In the genomic region with DNA sequence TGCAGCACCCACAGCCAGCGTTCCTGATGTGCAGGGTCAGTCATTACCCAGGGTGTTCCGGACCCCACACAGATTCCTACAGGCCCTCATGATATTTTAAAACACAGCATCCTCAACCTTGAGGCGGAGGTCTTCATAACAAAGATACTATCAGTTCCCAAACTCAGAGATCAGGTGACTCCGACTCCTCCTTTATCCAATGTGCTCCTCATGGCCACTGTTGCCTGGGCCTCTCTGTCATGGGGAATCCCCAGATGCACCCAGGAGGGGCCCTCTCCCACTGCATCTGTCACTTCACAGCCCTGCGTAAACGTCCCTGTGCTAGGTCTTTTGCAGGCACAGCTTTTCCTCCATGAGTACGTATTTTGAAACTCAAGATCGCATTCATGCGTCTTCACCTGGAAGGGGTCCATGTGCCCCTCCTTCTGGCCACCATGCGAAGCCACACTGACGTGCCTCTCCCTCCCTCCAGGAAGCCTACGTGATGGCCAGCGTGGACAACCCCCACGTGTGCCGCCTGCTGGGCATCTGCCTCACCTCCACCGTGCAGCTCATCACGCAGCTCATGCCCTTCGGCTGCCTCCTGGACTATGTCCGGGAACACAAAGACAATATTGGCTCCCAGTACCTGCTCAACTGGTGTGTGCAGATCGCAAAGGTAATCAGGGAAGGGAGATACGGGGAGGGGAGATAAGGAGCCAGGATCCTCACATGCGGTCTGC, we compare ENCODE assay signal across 1 cellular context.
A peak's percentile ranks its signal among the peaks of the same experiment; 100 is the strongest.
TF ChIP-seq lines count a peak whose summit lies in the region.

No MANE protein-coding gene starts in this region.

TF ChIP-seq in HepG2, 621 proteins besides CTCF, POLR2A, EP300 and RAD21 (continued from another document and continues in another):
- TF ChIP-seq, protein P1, sequence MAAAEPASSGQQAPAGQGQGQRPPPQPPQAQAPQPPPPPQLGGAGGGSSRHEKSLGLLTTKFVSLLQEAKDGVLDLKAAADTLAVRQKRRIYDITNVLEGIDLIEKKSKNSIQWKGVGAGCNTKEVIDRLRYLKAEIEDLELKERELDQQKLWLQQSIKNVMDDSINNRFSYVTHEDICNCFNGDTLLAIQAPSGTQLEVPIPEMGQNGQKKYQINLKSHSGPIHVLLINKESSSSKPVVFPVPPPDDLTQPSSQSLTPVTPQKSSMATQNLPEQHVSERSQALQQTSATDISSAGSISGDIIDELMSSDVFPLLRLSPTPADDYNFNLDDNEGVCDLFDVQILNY (CRISPR knock-in tag; conservative IDR thresholded peaks at IDR 0.05) = 0 out of 2 replicates have a peak, but pooled peaks have one; percentile 18
- TF ChIP-seq ZNF333 (CRISPR knock-in tag; IDR thresholded peaks at IDR 0.05; ENCODE audit: borderline replicate concordance) = no peak
- peak; percentile 25; the same call in 1 of the 2 replicates for TF ChIP-seq STAG1 (CRISPR knock-in tag; IDR thresholded peaks at IDR 0.05)
- no peak for TF ChIP-seq CEBPB (IDR thresholded peaks at IDR 0.05; ENCODE audit: borderline replicate concordance, low read depth, low read length)
- no peak for TF ChIP-seq RXRB (CRISPR knock-in tag; IDR thresholded peaks at IDR 0.05; ENCODE audit: borderline replicate concordance)
- TF ChIP-seq ZNF850 (CRISPR knock-in tag; conservative IDR thresholded peaks at IDR 0.05) = no peak
- TF ChIP-seq ZSCAN9 (CRISPR knock-in tag; IDR thresholded peaks at IDR 0.05; ENCODE audit: borderline replicate concordance) = peak; percentile 46; the same call in 1 of the 2 replicates
- no peak for TF ChIP-seq ZNF264 (CRISPR knock-in tag; IDR thresholded peaks at IDR 0.05)
- TF ChIP-seq ZBTB7B (CRISPR knock-in tag; IDR thresholded peaks at IDR 0.05) = 0 out of 2 replicates have a peak, but pooled peaks have one; percentile 26
- TF ChIP-seq MBD4 (IDR thresholded peaks at IDR 0.05; ENCODE audit: borderline replicate concordance, low read length) = no peak
- TF ChIP-seq, protein P2, sequence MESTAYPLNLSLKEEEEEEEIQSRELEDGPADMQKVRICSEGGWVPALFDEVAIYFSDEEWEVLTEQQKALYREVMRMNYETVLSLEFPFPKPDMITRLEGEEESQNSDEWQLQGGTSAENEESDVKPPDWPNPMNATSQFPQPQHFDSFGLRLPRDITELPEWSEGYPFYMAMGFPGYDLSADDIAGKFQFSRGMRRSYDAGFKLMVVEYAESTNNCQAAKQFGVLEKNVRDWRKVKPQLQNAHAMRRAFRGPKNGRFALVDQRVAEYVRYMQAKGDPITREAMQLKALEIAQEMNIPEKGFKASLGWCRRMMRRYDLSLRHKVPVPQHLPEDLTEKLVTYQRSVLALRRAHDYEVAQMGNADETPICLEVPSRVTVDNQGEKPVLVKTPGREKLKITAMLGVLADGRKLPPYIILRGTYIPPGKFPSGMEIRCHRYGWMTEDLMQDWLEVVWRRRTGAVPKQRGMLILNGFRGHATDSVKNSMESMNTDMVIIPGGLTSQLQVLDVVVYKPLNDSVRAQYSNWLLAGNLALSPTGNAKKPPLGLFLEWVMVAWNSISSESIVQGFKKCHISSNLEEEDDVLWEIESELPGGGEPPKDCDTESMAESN (CRISPR knock-in tag; conservative IDR thresholded peaks at IDR 0.05) = no peak
- TF ChIP-seq, protein P3, sequence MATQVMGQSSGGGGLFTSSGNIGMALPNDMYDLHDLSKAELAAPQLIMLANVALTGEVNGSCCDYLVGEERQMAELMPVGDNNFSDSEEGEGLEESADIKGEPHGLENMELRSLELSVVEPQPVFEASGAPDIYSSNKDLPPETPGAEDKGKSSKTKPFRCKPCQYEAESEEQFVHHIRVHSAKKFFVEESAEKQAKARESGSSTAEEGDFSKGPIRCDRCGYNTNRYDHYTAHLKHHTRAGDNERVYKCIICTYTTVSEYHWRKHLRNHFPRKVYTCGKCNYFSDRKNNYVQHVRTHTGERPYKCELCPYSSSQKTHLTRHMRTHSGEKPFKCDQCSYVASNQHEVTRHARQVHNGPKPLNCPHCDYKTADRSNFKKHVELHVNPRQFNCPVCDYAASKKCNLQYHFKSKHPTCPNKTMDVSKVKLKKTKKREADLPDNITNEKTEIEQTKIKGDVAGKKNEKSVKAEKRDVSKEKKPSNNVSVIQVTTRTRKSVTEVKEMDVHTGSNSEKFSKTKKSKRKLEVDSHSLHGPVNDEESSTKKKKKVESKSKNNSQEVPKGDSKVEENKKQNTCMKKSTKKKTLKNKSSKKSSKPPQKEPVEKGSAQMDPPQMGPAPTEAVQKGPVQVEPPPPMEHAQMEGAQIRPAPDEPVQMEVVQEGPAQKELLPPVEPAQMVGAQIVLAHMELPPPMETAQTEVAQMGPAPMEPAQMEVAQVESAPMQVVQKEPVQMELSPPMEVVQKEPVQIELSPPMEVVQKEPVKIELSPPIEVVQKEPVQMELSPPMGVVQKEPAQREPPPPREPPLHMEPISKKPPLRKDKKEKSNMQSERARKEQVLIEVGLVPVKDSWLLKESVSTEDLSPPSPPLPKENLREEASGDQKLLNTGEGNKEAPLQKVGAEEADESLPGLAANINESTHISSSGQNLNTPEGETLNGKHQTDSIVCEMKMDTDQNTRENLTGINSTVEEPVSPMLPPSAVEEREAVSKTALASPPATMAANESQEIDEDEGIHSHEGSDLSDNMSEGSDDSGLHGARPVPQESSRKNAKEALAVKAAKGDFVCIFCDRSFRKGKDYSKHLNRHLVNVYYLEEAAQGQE (IDR thresholded peaks at IDR 0.05; ENCODE audit: borderline replicate concordance in 1 of 2, low read depth in 1 of 2, low read length in 2 of 2) = no peak
- no peak for TF ChIP-seq HNRNPK (IDR thresholded peaks at IDR 0.05; ENCODE audit: low read depth, low read length, poor library complexity, severe bottlenecking)
- TF ChIP-seq SKI (IDR thresholded peaks at IDR 0.05; ENCODE audit: partially characterized antibody) = no peak
- TF ChIP-seq NR2F2 (IDR thresholded peaks at IDR 0.05; ENCODE audit: borderline replicate concordance, low read depth) = no peak
- TF ChIP-seq, protein P4, sequence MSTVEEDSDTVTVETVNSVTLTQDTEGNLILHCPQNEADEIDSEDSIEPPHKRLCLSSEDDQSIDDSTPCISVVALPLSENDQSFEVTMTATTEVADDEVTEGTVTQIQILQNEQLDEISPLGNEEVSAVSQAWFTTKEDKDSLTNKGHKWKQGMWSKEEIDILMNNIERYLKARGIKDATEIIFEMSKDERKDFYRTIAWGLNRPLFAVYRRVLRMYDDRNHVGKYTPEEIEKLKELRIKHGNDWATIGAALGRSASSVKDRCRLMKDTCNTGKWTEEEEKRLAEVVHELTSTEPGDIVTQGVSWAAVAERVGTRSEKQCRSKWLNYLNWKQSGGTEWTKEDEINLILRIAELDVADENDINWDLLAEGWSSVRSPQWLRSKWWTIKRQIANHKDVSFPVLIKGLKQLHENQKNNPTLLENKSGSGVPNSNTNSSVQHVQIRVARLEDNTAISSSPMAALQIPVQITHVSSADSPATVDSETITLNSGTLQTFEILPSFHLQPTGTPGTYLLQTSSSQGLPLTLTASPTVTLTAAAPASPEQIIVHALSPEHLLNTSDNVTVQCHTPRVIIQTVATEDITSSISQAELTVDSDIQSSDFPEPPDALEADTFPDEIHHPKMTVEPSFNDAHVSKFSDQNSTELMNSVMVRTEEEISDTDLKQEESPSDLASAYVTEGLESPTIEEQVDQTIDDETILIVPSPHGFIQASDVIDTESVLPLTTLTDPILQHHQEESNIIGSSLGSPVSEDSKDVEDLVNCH (CRISPR knock-in tag; IDR thresholded peaks at IDR 0.05) = no peak
- TF ChIP-seq, protein P5, sequence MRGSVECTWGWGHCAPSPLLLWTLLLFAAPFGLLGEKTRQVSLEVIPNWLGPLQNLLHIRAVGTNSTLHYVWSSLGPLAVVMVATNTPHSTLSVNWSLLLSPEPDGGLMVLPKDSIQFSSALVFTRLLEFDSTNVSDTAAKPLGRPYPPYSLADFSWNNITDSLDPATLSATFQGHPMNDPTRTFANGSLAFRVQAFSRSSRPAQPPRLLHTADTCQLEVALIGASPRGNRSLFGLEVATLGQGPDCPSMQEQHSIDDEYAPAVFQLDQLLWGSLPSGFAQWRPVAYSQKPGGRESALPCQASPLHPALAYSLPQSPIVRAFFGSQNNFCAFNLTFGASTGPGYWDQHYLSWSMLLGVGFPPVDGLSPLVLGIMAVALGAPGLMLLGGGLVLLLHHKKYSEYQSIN (CRISPR knock-in tag; IDR thresholded peaks at IDR 0.05; ENCODE audit: borderline replicate concordance) = no peak
- 0 out of 2 replicates have a peak, but pooled peaks have one; percentile 12 for TF ChIP-seq ZNF607 (CRISPR knock-in tag; IDR thresholded peaks at IDR 0.05; ENCODE audit: borderline replicate concordance)
- TF ChIP-seq ZNF7 (CRISPR knock-in tag; IDR thresholded peaks at IDR 0.05) = no peak
- TF ChIP-seq NAIF1 (CRISPR knock-in tag; IDR thresholded peaks at IDR 0.05; ENCODE audit: borderline replicate concordance) = no peak
- TF ChIP-seq SNRNP70 (IDR thresholded peaks at IDR 0.05; ENCODE audit: low read depth, low read length) = no peak
- no peak for TF ChIP-seq ZBTB42 (CRISPR knock-in tag; IDR thresholded peaks at IDR 0.05)
- no peak for TF ChIP-seq ARHGAP35 (CRISPR knock-in tag; IDR thresholded peaks at IDR 0.05; ENCODE audit: borderline replicate concordance)
- peak; percentile 56; the same call in 1 of the 2 replicates for TF ChIP-seq HOXA3 (CRISPR knock-in tag; IDR thresholded peaks at IDR 0.05)
- TF ChIP-seq PCBP1 (IDR thresholded peaks at IDR 0.05; ENCODE audit: borderline replicate concordance, low read depth, low read length) = no peak
- TF ChIP-seq RNF2 (conservative IDR thresholded peaks at IDR 0.05; ENCODE audit: low read depth) = 0 out of 2 replicates have a peak, but pooled peaks have one; percentile 11
- TF ChIP-seq ZNF652 (CRISPR knock-in tag; IDR thresholded peaks at IDR 0.05; ENCODE audit: borderline replicate concordance, low read depth) = no peak
- TF ChIP-seq, protein P6, sequence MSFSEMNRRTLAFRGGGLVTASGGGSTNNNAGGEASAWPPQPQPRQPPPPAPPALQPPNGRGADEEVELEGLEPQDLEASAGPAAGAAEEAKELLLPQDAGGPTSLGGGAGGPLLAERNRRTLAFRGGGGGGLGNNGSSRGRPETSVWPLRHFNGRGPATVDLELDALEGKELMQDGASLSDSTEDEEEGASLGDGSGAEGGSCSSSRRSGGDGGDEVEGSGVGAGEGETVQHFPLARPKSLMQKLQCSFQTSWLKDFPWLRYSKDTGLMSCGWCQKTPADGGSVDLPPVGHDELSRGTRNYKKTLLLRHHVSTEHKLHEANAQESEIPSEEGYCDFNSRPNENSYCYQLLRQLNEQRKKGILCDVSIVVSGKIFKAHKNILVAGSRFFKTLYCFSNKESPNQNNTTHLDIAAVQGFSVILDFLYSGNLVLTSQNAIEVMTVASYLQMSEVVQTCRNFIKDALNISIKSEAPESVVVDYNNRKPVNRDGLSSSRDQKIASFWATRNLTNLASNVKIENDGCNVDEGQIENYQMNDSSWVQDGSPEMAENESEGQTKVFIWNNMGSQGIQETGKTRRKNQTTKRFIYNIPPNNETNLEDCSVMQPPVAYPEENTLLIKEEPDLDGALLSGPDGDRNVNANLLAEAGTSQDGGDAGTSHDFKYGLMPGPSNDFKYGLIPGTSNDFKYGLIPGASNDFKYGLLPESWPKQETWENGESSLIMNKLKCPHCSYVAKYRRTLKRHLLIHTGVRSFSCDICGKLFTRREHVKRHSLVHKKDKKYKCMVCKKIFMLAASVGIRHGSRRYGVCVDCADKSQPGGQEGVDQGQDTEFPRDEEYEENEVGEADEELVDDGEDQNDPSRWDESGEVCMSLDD (CRISPR knock-in tag; IDR thresholded peaks at IDR 0.05; ENCODE audit: borderline replicate concordance) = no peak
- no peak for TF ChIP-seq KAT7 (CRISPR knock-in tag; IDR thresholded peaks at IDR 0.05; ENCODE audit: borderline replicate concordance)
- no peak for TF ChIP-seq IKZF1 (IDR thresholded peaks at IDR 0.05)
- TF ChIP-seq MXI1 (IDR thresholded peaks at IDR 0.05; ENCODE audit: borderline replicate concordance, low read depth, low read length) = no peak
- TF ChIP-seq ZNF83 (CRISPR knock-in tag; IDR thresholded peaks at IDR 0.05; ENCODE audit: borderline replicate concordance) = 0 out of 2 replicates have a peak, but pooled peaks have one; percentile 51
- TF ChIP-seq ZNF615 (CRISPR knock-in tag; IDR thresholded peaks at IDR 0.05; ENCODE audit: borderline replicate concordance) = no peak
- TF ChIP-seq, protein P7, sequence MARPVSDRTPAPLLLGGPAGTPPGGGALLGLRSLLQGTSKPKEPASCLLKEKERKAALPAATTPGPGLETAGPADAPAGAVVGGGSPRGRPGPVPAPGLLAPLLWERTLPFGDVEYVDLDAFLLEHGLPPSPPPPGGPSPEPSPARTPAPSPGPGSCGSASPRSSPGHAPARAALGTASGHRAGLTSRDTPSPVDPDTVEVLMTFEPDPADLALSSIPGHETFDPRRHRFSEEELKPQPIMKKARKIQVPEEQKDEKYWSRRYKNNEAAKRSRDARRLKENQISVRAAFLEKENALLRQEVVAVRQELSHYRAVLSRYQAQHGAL (CRISPR knock-in tag; IDR thresholded peaks at IDR 0.05; ENCODE audit: not compliant biosample characterization) = no peak
- TF ChIP-seq ZNF530 (CRISPR knock-in tag; IDR thresholded peaks at IDR 0.05; ENCODE audit: low read depth) = no peak
- TF ChIP-seq RBM22 (optimal IDR thresholded peaks at IDR 0.05; ENCODE audit: low read length) = peak; percentile 81
- no peak for TF ChIP-seq NFIB (CRISPR knock-in tag; IDR thresholded peaks at IDR 0.05; ENCODE audit: borderline replicate concordance)
- TF ChIP-seq, protein P8, sequence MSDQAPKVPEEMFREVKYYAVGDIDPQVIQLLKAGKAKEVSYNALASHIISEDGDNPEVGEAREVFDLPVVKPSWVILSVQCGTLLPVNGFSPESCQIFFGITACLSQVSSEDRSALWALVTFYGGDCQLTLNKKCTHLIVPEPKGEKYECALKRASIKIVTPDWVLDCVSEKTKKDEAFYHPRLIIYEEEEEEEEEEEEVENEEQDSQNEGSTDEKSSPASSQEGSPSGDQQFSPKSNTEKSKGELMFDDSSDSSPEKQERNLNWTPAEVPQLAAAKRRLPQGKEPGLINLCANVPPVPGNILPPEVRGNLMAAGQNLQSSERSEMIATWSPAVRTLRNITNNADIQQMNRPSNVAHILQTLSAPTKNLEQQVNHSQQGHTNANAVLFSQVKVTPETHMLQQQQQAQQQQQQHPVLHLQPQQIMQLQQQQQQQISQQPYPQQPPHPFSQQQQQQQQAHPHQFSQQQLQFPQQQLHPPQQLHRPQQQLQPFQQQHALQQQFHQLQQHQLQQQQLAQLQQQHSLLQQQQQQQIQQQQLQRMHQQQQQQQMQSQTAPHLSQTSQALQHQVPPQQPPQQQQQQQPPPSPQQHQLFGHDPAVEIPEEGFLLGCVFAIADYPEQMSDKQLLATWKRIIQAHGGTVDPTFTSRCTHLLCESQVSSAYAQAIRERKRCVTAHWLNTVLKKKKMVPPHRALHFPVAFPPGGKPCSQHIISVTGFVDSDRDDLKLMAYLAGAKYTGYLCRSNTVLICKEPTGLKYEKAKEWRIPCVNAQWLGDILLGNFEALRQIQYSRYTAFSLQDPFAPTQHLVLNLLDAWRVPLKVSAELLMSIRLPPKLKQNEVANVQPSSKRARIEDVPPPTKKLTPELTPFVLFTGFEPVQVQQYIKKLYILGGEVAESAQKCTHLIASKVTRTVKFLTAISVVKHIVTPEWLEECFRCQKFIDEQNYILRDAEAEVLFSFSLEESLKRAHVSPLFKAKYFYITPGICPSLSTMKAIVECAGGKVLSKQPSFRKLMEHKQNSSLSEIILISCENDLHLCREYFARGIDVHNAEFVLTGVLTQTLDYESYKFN (CRISPR knock-in tag; conservative IDR thresholded peaks at IDR 0.05) = no peak
- TF ChIP-seq ZNF253 (CRISPR knock-in tag; IDR thresholded peaks at IDR 0.05; ENCODE audit: borderline replicate concordance) = no peak
- peak; percentile 38; the same call in 1 of the 2 replicates for TF ChIP-seq RBFOX2 (IDR thresholded peaks at IDR 0.05; ENCODE audit: low read depth, low read length)
- TF ChIP-seq ZZZ3 (CRISPR knock-in tag; IDR thresholded peaks at IDR 0.05; ENCODE audit: borderline replicate concordance) = no peak
- no peak for TF ChIP-seq ZNF674 (CRISPR knock-in tag; IDR thresholded peaks at IDR 0.05; ENCODE audit: low read depth)
